16 cellular contexts compared by ENCODE assay signal in genomic region chr16:85288341-85288868, GRCh38.
"Had no signal": no experiment of that assay in that cellular context is flagged by ENCODE, and none has a peak within 500 bp of the region (broad histone marks: within the 10 kb centered on the region; RNA-seq: fewer than 3 reads in every experiment).

No MANE protein-coding gene starts in this region.

- H3K9me3 ChIP-seq: gastroesophageal sphincter, left ventricle myocardium inferior, right atrium auricular region, suprapubic skin, thyroid gland, upper lobe of left lung, uterus had no signal

- H3K36me3 ChIP-seq: gastroesophageal sphincter, left ventricle myocardium inferior, right atrium auricular region, suprapubic skin, thyroid gland, upper lobe of left lung, uterus had no signal

- H3K4me1 Mint-ChIP-seq: naive thymus-derived CD8-positive, alpha-beta T cell had no signal

- H3K9me3 Mint-ChIP-seq: naive thymus-derived CD8-positive, alpha-beta T cell had no signal

- H3K27me3 ChIP-seq: gastroesophageal sphincter, right atrium auricular region, suprapubic skin, thyroid gland, upper lobe of left lung, uterus had no signal

- H3K4me3 ChIP-seq: gastroesophageal sphincter, left ventricle myocardium inferior, lung, right atrium auricular region, suprapubic skin, thyroid gland, upper lobe of left lung, uterus had no signal

- H3K36me3 Mint-ChIP-seq: naive thymus-derived CD8-positive, alpha-beta T cell had no signal

- H3K27ac ChIP-seq: right atrium auricular region, suprapubic skin, thyroid gland, uterus had no signal

- H3K4me3 Mint-ChIP-seq: naive thymus-derived CD8-positive, alpha-beta T cell had no signal

- H3K27me3 Mint-ChIP-seq: naive thymus-derived CD8-positive, alpha-beta T cell had no signal

- DNase-seq: cortex of kidney; effector memory CD4-positive, alpha-beta T cell; kidney; left cardiac atrium; left ventricle myocardium inferior; mesendoderm; naive thymus-derived CD8-positive, alpha-beta T cell; stimulated activated CD4-positive, alpha-beta T cell treated with anti-CD3 and anti-CD28 coated beads, Interleukin-12 subunit alpha, Interleukin-12 subunit beta, amount 100 ng/mL, for 4 hours; stimulated activated naive CD4-positive, alpha-beta T cell treated with Interleukin-2 at 50 U/mL for 16 hours; thyroid gland; upper lobe of left lung; uterus had no signal
